In the genomic region with DNA sequence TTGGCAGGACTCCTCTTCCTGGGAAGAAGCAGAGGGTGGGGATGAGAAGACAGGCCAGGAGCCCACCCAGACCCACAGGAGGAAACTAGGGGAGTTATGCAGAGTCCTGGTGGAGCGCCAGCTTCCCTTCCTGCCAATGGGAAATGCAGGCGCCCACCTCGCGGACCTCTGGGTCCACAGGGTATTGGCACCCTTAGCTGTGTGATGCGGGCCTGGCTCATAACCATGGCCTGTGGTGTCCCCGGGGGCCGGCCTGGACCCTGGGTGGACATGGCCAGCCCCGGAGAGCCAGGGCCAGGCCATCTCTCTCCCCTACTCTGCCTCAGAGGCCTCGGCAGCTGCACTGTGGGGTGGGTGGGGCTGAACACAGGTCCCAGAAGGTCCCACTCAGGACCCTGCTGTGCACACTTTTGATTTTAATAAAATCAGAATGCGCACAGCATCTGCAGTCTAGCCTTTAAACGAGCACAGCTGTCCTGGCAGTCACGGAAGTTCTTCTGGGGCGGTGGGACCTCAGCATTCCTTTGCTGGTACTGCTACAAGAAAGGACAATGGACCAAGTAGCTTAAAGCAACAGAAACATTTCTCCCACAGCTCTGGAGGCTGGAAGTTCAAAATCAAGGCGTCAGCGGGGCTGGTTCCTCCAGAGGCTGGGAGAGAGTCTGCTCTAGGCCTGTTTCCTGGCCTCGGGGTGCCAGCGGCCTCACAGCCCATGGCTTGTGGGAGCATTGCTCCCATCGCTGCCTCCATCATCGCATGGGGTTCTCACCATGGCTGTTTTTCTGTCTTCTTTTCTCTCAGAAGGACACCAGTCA, we compare ENCODE assay signal across 24 cellular contexts. TPM values are rescaled to one million over a fixed set of nuclear protein-coding genes. Genes with fewer than 3 reads are reported as not detected.
"Had no signal": no experiment of that assay in that cellular context is flagged by ENCODE, and none has a peak within 500 bp of the region (broad histone marks: within the 10 kb centered on the region; RNA-seq: fewer than 3 reads in every experiment).

No MANE protein-coding gene starts in this region.

- ATAC-seq: activated CD8-positive, alpha-beta T cell treated with anti-CD3 and anti-CD28 coated beads for 36 hours; activated naive CD4-positive, alpha-beta T cell treated with anti-CD3 and anti-CD28 coated beads, Interleukin-2, amount 50 U/mL, for 72 hours; activated T-cell treated with anti-CD3 and anti-CD28 coated beads, Interleukin-2, amount 50 U/mL, for 72 hours; effector memory CD8-positive, alpha-beta T cell; left ventricle myocardium superior; mucosa of descending colon; pancreas; stimulated activated naive CD8-positive, alpha-beta T cell treated with anti-CD3 and anti-CD28 coated beads, Interleukin-15, Interleukin-2, amounts not matched to agents 100 U/mL and 50 U/mL, for 24 hours had no signal

- H3K4me1 ChIP-seq: pancreas had no signal

- H3K9me3 ChIP-seq: esophagus squamous epithelium, mucosa of descending colon, pancreas, SJSA1, tibial nerve, vagina had no signal

- H3K27me3 ChIP-seq: pancreas, SJSA1, vagina had no signal

- H3K36me3 ChIP-seq: esophagus squamous epithelium, pancreas, SJSA1, tibial nerve, vagina had no signal

- H3K4me3 ChIP-seq: esophagus squamous epithelium, mucosa of descending colon, pancreas, SJSA1 had no signal

- H3K27ac ChIP-seq: pancreas, SJSA1 had no signal

- DNase-seq: activated CD4-positive, alpha-beta T cell treated with anti-CD3 and anti-CD28 coated beads, Interleukin-2, amount 10 ng/mL, durations not matched to agents 24 days and 14 days; activated CD8-positive, alpha-beta T cell treated with anti-CD3 and anti-CD28 coated beads for 36 hours; activated gamma-delta T cell treated with Interleukin-2 at 50 U/mL for 16 hours; activated T-cell treated with anti-CD3 and anti-CD28 coated beads, Interleukin-2, amount 50 U/mL, for 72 hours; effector memory CD8-positive, alpha-beta T cell; esophagus squamous epithelium; hippocampal formation; left ventricle myocardium superior; naive B cell; pancreas; substantia nigra; SW 1271; T-helper 2 cell had no signal

RNA-seq across cellular contexts. Expression of a gene that starts 1.8 kb away (rescaled TPM):
- total RNA-seq: activated CD4-positive, alpha-beta T cell treated with anti-CD3 and anti-CD28 coated beads, Interleukin-2, amount 10 ng/mL, durations not matched to agents 24 days and 14 days; activated CD8-positive, alpha-beta T cell treated with anti-CD3 and anti-CD28 coated beads for 36 hours; activated naive CD4-positive, alpha-beta T cell treated with anti-CD3 and anti-CD28 coated beads, Interleukin-2, amount 50 U/mL, for 72 hours; activated T-cell treated with anti-CD3 and anti-CD28 coated beads, Interleukin-2, amount 50 U/mL, for 72 hours; dermis blood vessel endothelial cell; glomerular endothelial cell had no signal

RNA-seq across cellular contexts. Expression of a gene that starts 18.8 kb away (rescaled TPM):
- total RNA-seq: activated CD4-positive, alpha-beta T cell treated with anti-CD3 and anti-CD28 coated beads, Interleukin-2, amount 10 ng/mL, durations not matched to agents 24 days and 14 days; activated naive CD4-positive, alpha-beta T cell treated with anti-CD3 and anti-CD28 coated beads, Interleukin-2, amount 50 U/mL, for 72 hours; activated T-cell treated with anti-CD3 and anti-CD28 coated beads, Interleukin-2, amount 50 U/mL, for 72 hours; dermis blood vessel endothelial cell; esophagus squamous epithelium; fibroblast of villous mesenchyme; glomerular endothelial cell; left ventricle myocardium superior; SJSA1; tibial nerve; vagina had no signal

RNA-seq across cellular contexts. Expression of a gene that starts 34.0 kb away (rescaled TPM):
- total RNA-seq: activated CD4-positive, alpha-beta T cell treated with anti-CD3 and anti-CD28 coated beads, Interleukin-2, amount 10 ng/mL, durations not matched to agents 24 days and 14 days; activated CD8-positive, alpha-beta T cell treated with anti-CD3 and anti-CD28 coated beads for 36 hours; activated T-cell treated with anti-CD3 and anti-CD28 coated beads, Interleukin-2, amount 50 U/mL, for 72 hours; chondrocyte; esophagus squamous epithelium; glomerular endothelial cell; left ventricle myocardium superior; mucosa of descending colon; neural crest cell; pancreas; SJSA1; tibial nerve; vagina had no signal
